Comparison of ENCODE assay signal across 14 cellular contexts in genomic region chr1:28811766-28812668, GRCh38. TPM values are rescaled to one million over a fixed set of nuclear protein-coding genes. Genes with fewer than 3 reads are reported as not detected.
DNase-seq lines count a peak whose midpoint lies in the region; ATAC-seq and TF ChIP-seq lines count a peak whose summit lies in the region.
"Had no signal": no experiment of that assay in that cellular context is flagged by ENCODE, and none has a peak within 500 bp of the region (broad histone marks: within the 10 kb centered on the region; RNA-seq: fewer than 3 reads in every experiment).

OPRD1 (plus strand) TSS chr1:28812170; CDS start chr1:28812384, 214 bp downstream.

- no peak for TF ChIP-seq EP300 in stomach (IDR thresholded peaks at IDR 0.05)

- H3K27me3 Mint-ChIP-seq in Caco-2 (ENCODE audit: insufficient read depth, unreplicated experiment) = peaks cover 16% of the 10 kb centered on the region
- H3K27me3 Mint-ChIP-seq in activated naive CD8-positive, alpha-beta T cell treated with anti-CD3 and anti-CD28 coated beads, Interleukin-2, amount 10 ng/mL, durations not matched to agents 7 days and 5 days = peaks cover 68% of the 10 kb centered on the region

- no peaks in the 10 kb centered on the region for H3K36me3 ChIP-seq in Caco-2 (ENCODE audit: control insufficient read depth, insufficient read depth, low read length)
- H3K36me3 ChIP-seq in GM23248 (ENCODE audit: low read depth) = no peaks in the 10 kb centered on the region
- no peaks in the 10 kb centered on the region for H3K36me3 ChIP-seq in WERI-Rb-1
- H3K36me3 ChIP-seq in stomach = no peaks in the 10 kb centered on the region
- H3K36me3 ChIP-seq: left ventricle myocardium inferior had no signal

- H4K20me1 ChIP-seq in GM23248 (ENCODE audit: insufficient read depth) = no peaks in the 10 kb centered on the region

- 3 to 8% methylated on average over 24 to 55 of the region's 108 CpGs for WGBS in GM23248 (ENCODE audit: low coverage in 1 of 2, low lambda C conversion rate in 2 of 2, missing lambda C conversion rate in 2 of 2), 2 experiments
- 3 to 24% (median 5%) methylated on average over 13 to 108 of the region's 108 CpGs for WGBS in stomach, 5 donors

- H3K27ac ChIP-seq in GM23248 (no peak within 1 kb of the TSS), WERI-Rb-1 (no peak within 1 kb of the TSS), stomach (no peak within 1 kb of the TSS)
- H3K27ac ChIP-seq: left ventricle myocardium inferior had no signal

- DNase-seq in Caco-2 (no peak), GM23248 (peak; percentile 23), lung microvascular endothelial cell (ENCODE audit: low read depth in 2 of 2) (peak; percentile 6 to 26), WERI-Rb-1 (no peak), NCI-H1930 (lab: John Stamatoyannopoulos, UW) (no peak), stomach (no peak)
- DNase-seq in activated naive CD8-positive, alpha-beta T cell treated with anti-CD3 and anti-CD28 coated beads, Interleukin-2, amount 10 ng/mL, durations not matched to agents 7 days and 5 days = peak; percentile 35
- DNase-seq: activated CD4-positive, alpha-beta memory T cell treated with anti-CD3 and anti-CD28 coated beads for 36 hours; DMS79 treated with DMSO at 0.1 percent for 48 hours; left ventricle myocardium inferior; NCI-H226; SW 1271 had no signal

- H3K4me1 ChIP-seq in Caco-2 (no peaks in the 10 kb centered on the region), GM23248 (ENCODE audit: insufficient read depth) (no peaks in the 10 kb centered on the region), stomach (peaks cover 0 to 11% (median 4%) of the 10 kb centered on the region in 4 donors)
- H3K4me1 ChIP-seq: left ventricle myocardium inferior had no signal

- POLR2A ChIA-PET in Caco-2 (lab: Charles Lee) = no interaction called here
- POLR2A ChIA-PET in activated naive CD8-positive, alpha-beta T cell treated with anti-CD3 and anti-CD28 coated beads, Interleukin-2, amount 10 ng/mL, durations not matched to agents 7 days and 5 days (lab: Charles Lee) = no interaction called here

- H3K36me3 Mint-ChIP-seq in Caco-2 (ENCODE audit: insufficient read depth, unreplicated experiment) = no peaks in the 10 kb centered on the region
- no peaks in the 10 kb centered on the region for H3K36me3 Mint-ChIP-seq in activated naive CD8-positive, alpha-beta T cell treated with anti-CD3 and anti-CD28 coated beads, Interleukin-2, amount 10 ng/mL, durations not matched to agents 7 days and 5 days
- H3K36me3 Mint-ChIP-seq: activated CD4-positive, alpha-beta memory T cell treated with anti-CD3 and anti-CD28 coated beads for 36 hours had no signal

- H3K4me1 Mint-ChIP-seq in Caco-2 (ENCODE audit: low read depth, unreplicated experiment) = no peaks in the 10 kb centered on the region
- peaks cover 4% of the 10 kb centered on the region for H3K4me1 Mint-ChIP-seq in activated naive CD8-positive, alpha-beta T cell treated with anti-CD3 and anti-CD28 coated beads, Interleukin-2, amount 10 ng/mL, durations not matched to agents 7 days and 5 days

- H3K9me3 Mint-ChIP-seq in Caco-2 (ENCODE audit: unreplicated experiment) = no peaks in the 10 kb centered on the region
- no peaks in the 10 kb centered on the region for H3K9me3 Mint-ChIP-seq in activated naive CD8-positive, alpha-beta T cell treated with anti-CD3 and anti-CD28 coated beads, Interleukin-2, amount 10 ng/mL, durations not matched to agents 7 days and 5 days
- H3K9me3 Mint-ChIP-seq: activated CD4-positive, alpha-beta memory T cell treated with anti-CD3 and anti-CD28 coated beads for 36 hours had no signal

- no peaks in the 10 kb centered on the region for H3K79me2 ChIP-seq in GM23248 (ENCODE audit: insufficient read depth)

- no peak within 1 kb of the TSS for H3K27ac Mint-ChIP-seq in Caco-2 (ENCODE audit: unreplicated experiment)
- H3K27ac Mint-ChIP-seq in activated naive CD8-positive, alpha-beta T cell treated with anti-CD3 and anti-CD28 coated beads, Interleukin-2, amount 10 ng/mL, durations not matched to agents 7 days and 5 days = no peak within 1 kb of the TSS
- H3K27ac Mint-ChIP-seq: activated CD4-positive, alpha-beta memory T cell treated with anti-CD3 and anti-CD28 coated beads for 36 hours had no signal

- H3K9me2 ChIP-seq in GM23248 (ENCODE audit: insufficient read depth) = no peaks in the 10 kb centered on the region

- H3K4me3 ChIP-seq in Caco-2 (ENCODE audit: low read depth, low read length) = peak within 1 kb of the TSS; percentile 16; the same call in 1 of the 2 replicates
- no peak within 1 kb of the TSS for H3K4me3 ChIP-seq in GM23248
- no peak within 1 kb of the TSS for H3K4me3 ChIP-seq in WERI-Rb-1 (ENCODE audit: low read depth, low read length)
- H3K4me3 ChIP-seq in stomach = no peak within 1 kb of the TSS
- H3K4me3 ChIP-seq: left ventricle myocardium inferior had no signal

- no peak within 1 kb of the TSS for H3K4me2 ChIP-seq in GM23248 (ENCODE audit: unreplicated experiment)

- no peak for TF ChIP-seq CTCF in Caco-2 (IDR thresholded peaks at IDR 0.05; ENCODE audit: insufficient read depth in 1 of 2, low read depth in 1 of 2, low read length in 1 of 2, severe bottlenecking in 1 of 2, unreplicated experiment in 1 of 2)
- TF ChIP-seq CTCF in WERI-Rb-1 (IDR thresholded peaks at IDR 0.05; ENCODE audit: low read depth, low read length) = no peak
- TF ChIP-seq CTCF in stomach (IDR thresholded peaks at IDR 0.05) = no peak

- peak; percentile 22 for ATAC-seq in activated naive CD8-positive, alpha-beta T cell treated with anti-CD3 and anti-CD28 coated beads, Interleukin-2, amount 10 ng/mL, durations not matched to agents 7 days and 5 days (ENCODE audit: low read depth)
- no peak for ATAC-seq in GM18498 (IDR thresholded peaks at IDR 0.05; ENCODE audit: unreplicated experiment)

- no peaks in the 10 kb centered on the region for H3K27me3 ChIP-seq in Caco-2 (replicated peaks; ENCODE audit: control insufficient read depth, insufficient read depth, low read length)
- peaks cover 63% of the 10 kb centered on the region for H3K27me3 ChIP-seq in GM23248 (replicated peaks; ENCODE audit: insufficient read depth)
- no peaks in the 10 kb centered on the region for H3K27me3 ChIP-seq in WERI-Rb-1 (ENCODE audit: insufficient read depth, low read depth, severe bottlenecking)
- peaks cover 11 to 90% (median 55%) of the 10 kb centered on the region in 3 donors for H3K27me3 ChIP-seq in stomach

- H3K9me3 ChIP-seq in Caco-2 (no peaks in the 10 kb centered on the region), GM23248 (ENCODE audit: low read depth) (no peaks in the 10 kb centered on the region), WERI-Rb-1 (ENCODE audit: severe bottlenecking) (peaks cover 4% of the 10 kb centered on the region), stomach (no peaks in the 10 kb centered on the region)
- H3K9me3 ChIP-seq: left ventricle myocardium inferior had no signal

- H2AFZ ChIP-seq in GM23248 = no peak within 1 kb of the TSS

- no peaks in the 10 kb centered on the region for H3F3A ChIP-seq in GM23248 (ENCODE audit: insufficient read depth)

- CTCF ChIA-PET in Caco-2 (lab: Charles Lee) = no interaction called here

- TF ChIP-seq POLR2A in stomach (IDR thresholded peaks at IDR 0.05) = no peak

- no TSS peak for BruUV-seq in Caco-2 (replicated peaks; lab: Mats Ljungman, UMichigan)

- in situ Hi-C loops in GM23248 (cut with MboI) = no loop called here

- H3K9ac ChIP-seq in GM23248 = no peak within 1 kb of the TSS

- H3K4me3 Mint-ChIP-seq in Caco-2 (ENCODE audit: unreplicated experiment) = no peak within 1 kb of the TSS
- no peak within 1 kb of the TSS for H3K4me3 Mint-ChIP-seq in activated naive CD8-positive, alpha-beta T cell treated with anti-CD3 and anti-CD28 coated beads, Interleukin-2, amount 10 ng/mL, durations not matched to agents 7 days and 5 days
- H3K4me3 Mint-ChIP-seq: activated CD4-positive, alpha-beta memory T cell treated with anti-CD3 and anti-CD28 coated beads for 36 hours had no signal

- intact Hi-C loops in Caco-2 (cut with micrococcal nuclease; ENCODE audit: unreplicated experiment) = no loop called here
- intact Hi-C loops in stomach (cut with DNase I; ENCODE audit: low total_unique reads) = no loop called here

RNA-seq across cellular contexts. Expression of gene OPRD1, which starts in this region (rescaled TPM):
- total RNA-seq in Caco-2 (2022) (0.07 and 0.12 TPM in 2 replicates), lung microvascular endothelial cell (not detected in 2 replicates), stomach (under 1 TPM in 1 of 5 donors, not detected in 4; 0.37 TPM)
- total RNA-seq in GM23248 (2014; rRNA removed; shearing (Covaris generic)) = not detected in 2 replicates
- polyA plus RNA-seq in GM23248 (2016; fragmentation: Nextera tagmentation; extraction: Ambion mirVana) (not detected in 2 replicates), stomach (under 1 TPM in 1 of 3 donors, not detected in 2; 0.03 TPM)
- total RNA-seq in activated naive CD8-positive, alpha-beta T cell treated with anti-CD3 and anti-CD28 coated beads, Interleukin-2, amount 10 ng/mL, durations not matched to agents 7 days and 5 days = not detected
- total RNA-seq: activated CD4-positive, alpha-beta memory T cell treated with anti-CD3 and anti-CD28 coated beads for 36 hours; left ventricle myocardium inferior; pulmonary artery endothelial cell had no signal

Comparison
In these comparisons a context has a peak if more than half of its experiments do, and no peak if none do; other contexts are left out.
1. Peak in DNase-seq in GM23248; RNA of the gene not detected or under 1 TPM.
2. Peak in DNase-seq and ATAC-seq in activated naive CD8-positive, alpha-beta T cell treated with anti-CD3 and anti-CD28 coated beads, Interleukin-2, amount 10 ng/mL, durations not matched to agents 7 days and 5 days; RNA of the gene not detected or under 1 TPM.
3. Peak in DNase-seq in lung microvascular endothelial cell; RNA of the gene not detected or under 1 TPM.